ENCODE assay signal across 14 cellular contexts in the genomic region with DNA sequence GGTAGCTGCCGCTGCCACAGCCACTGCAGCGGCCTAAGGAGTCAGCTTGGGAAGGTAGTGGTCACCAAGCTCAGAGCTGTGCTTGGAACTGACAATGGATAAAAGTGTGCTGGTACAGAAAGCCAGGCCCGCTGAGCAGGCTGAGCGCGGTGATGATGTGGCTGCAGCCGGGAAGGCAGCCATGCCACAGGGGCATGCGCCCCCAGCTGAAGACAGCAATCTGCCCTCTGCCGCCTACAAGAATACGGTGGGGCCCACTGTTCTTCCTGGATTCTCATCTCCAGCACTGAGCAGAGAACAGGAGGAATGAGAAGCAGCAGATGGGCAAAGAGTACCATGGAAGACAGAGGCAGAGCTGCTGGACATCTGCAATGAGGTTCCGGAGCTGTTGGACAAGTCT. TPM values are rescaled to one million over a fixed set of nuclear protein-coding genes. Genes with fewer than 3 reads are reported as not detected.
"Had no signal": no experiment of that assay in that cellular context is flagged by ENCODE, and none has a peak within 500 bp of the region (broad histone marks: within the 10 kb centered on the region; RNA-seq: fewer than 3 reads in every experiment).

No MANE protein-coding gene starts in this region.

- DNase-seq: activated CD4-positive, alpha-beta T cell treated with anti-CD3 and anti-CD28 coated beads, Interleukin-2, amount 50 U/mL, for 1 hour; activated naive CD4-positive, alpha-beta T cell treated with anti-CD3 and anti-CD28 coated beads, Interleukin-2, amount 50 U/mL, for 16 hours; activated T-cell treated with anti-CD3 and anti-CD28 coated beads for 4 hours; cerebellar nuclear complex; heart right ventricle; left lung; stimulated activated CD4-positive, alpha-beta T cell treated with anti-CD3 and anti-CD28 coated beads, Interleukin-12 subunit alpha, Interleukin-12 subunit beta, amount 100 ng/mL, for 4 hours; stimulated activated CD4-positive, alpha-beta T cell treated with anti-CD3 and anti-CD28 coated beads, Interleukin-2, amount 100 ng/mL, for 48 hours; stimulated activated naive CD4-positive, alpha-beta T cell treated with Interleukin-2 at 50 U/mL for 16 hours; T-helper 17 cell; upper lobe of right lung had no signal

- ATAC-seq: T-helper 17 cell had no signal

- H3K4me1 ChIP-seq: body of pancreas, heart right ventricle, left lung, suprapubic skin, upper lobe of right lung had no signal

- H3K4me3 ChIP-seq: body of pancreas, heart right ventricle, left lung, suprapubic skin, upper lobe of right lung had no signal

- H3K27me3 ChIP-seq: body of pancreas, upper lobe of right lung had no signal

- H3K27ac ChIP-seq: body of pancreas, heart right ventricle, left lung, suprapubic skin, upper lobe of right lung had no signal

- H3K9me3 ChIP-seq: body of pancreas, heart right ventricle, left lung, suprapubic skin, upper lobe of right lung had no signal

- H3K36me3 ChIP-seq: heart right ventricle, left lung, suprapubic skin, upper lobe of right lung had no signal

RNA-seq across cellular contexts. Expression of gene ANKRD18A, which starts 22.6 kb away (rescaled TPM):
- total RNA-seq: osteoblast had no signal
